1 cellular context compared by ENCODE assay signal in genomic region chr14:54169254-54169924, GRCh38.
A peak's percentile ranks its signal among the peaks of the same experiment; 100 is the strongest.
TF ChIP-seq lines count a peak whose summit lies in the region.

No MANE protein-coding gene starts in this region.

TF ChIP-seq in SK-N-SH, 30 proteins besides CTCF, POLR2A, EP300 and RAD21 (continued from another document):
- peak; percentile 61 for TF ChIP-seq PBX3 (IDR thresholded peaks at IDR 0.05)
- TF ChIP-seq NRF1 (IDR thresholded peaks at IDR 0.05; ENCODE audit: low read depth, low read length): no peak
- peak; percentile 31; the same call in 1 of the 2 replicates for TF ChIP-seq RXRA (IDR thresholded peaks at IDR 0.05; ENCODE audit: borderline replicate concordance, low read depth)
- peak; percentile 87 for TF ChIP-seq TCF12 (IDR thresholded peaks at IDR 0.05)
- TF ChIP-seq ELF1 (IDR thresholded peaks at IDR 0.05): no peak
- no peak for TF ChIP-seq SMC3 (IDR thresholded peaks at IDR 0.05; ENCODE audit: low read depth, low read length)
- no peak for TF ChIP-seq SIN3A (IDR thresholded peaks at IDR 0.05; ENCODE audit: borderline replicate concordance, low read depth, low read length)
- TF ChIP-seq GABPA (IDR thresholded peaks at IDR 0.05; ENCODE audit: low read depth): no peak
- TF ChIP-seq, protein P1, sequence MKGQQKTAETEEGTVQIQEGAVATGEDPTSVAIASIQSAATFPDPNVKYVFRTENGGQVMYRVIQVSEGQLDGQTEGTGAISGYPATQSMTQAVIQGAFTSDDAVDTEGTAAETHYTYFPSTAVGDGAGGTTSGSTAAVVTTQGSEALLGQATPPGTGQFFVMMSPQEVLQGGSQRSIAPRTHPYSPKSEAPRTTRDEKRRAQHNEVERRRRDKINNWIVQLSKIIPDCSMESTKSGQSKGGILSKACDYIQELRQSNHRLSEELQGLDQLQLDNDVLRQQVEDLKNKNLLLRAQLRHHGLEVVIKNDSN (IDR thresholded peaks at IDR 0.05; ENCODE audit: borderline replicate concordance, low read depth): 0 out of 2 replicates have a peak, but pooled peaks have one; percentile 24
